19 cellular contexts compared by ENCODE assay signal in the genomic region with DNA sequence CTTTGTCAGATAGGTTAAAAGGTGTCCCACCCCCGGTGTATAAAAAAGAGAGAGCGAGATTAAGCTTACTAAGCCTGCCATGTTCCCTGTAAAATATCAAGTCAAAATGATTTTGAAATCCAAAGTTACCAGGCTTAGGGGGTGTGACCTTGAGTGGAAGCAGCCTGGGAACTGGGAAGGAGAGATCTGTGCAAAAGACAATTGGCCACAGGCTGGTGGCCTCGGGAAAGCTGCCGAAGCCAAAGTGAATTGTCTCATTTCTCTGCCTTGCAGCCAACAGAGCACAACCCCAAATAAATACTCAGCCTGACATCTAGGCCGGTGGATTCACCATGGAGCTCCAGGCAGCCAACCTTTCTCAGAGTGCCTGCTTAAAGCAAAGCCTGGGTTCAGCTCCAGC.
"Had no signal": no experiment of that assay in that cellular context is flagged by ENCODE, and none has a peak within 500 bp of the region (broad histone marks: within the 10 kb centered on the region; RNA-seq: fewer than 3 reads in every experiment).

No MANE protein-coding gene starts in this region.

- H3K4me1 ChIP-seq: parathyroid adenoma, tibial nerve had no signal

- FAIRE-seq: astrocyte had no signal

- H3K27me3 ChIP-seq: tibial nerve had no signal

- H3K27ac ChIP-seq: epithelial cell of prostate, parathyroid adenoma, SK-N-MC, tibial nerve had no signal

- ATAC-seq: activated T-helper 17 cell treated with anti-CD3 and anti-CD28 coated beads, Interleukin-2, amount 50 U/mL, for 72 hours; mucosa of descending colon; naive thymus-derived CD4-positive, alpha-beta T cell had no signal

- DNase-seq: activated CD4-positive, CD25-positive, alpha-beta regulatory T cell treated with anti-CD3 and anti-CD28 coated beads, Interleukin-2, amount 50 U/mL, for 72 hours; activated naive CD4-positive, alpha-beta T cell treated with Interleukin-2 at 50 U/mL for 16 hours; activated T-cell treated with anti-CD3 and anti-CD28 coated beads for 4 hours; effector memory CD4-positive, alpha-beta T cell; mammary epithelial cell; mucosa of descending colon; naive thymus-derived CD4-positive, alpha-beta T cell; stimulated activated CD4-positive, alpha-beta T cell treated with anti-CD3 and anti-CD28 coated beads, Interleukin-15, amount 100 ng/mL, for 24 hours; stimulated activated CD4-positive, alpha-beta T cell treated with anti-CD3 and anti-CD28 coated beads, Interleukin-4, amount 100 ng/mL, for 1 hour; stimulated activated CD8-positive, alpha-beta memory T cell treated with anti-CD3 and anti-CD28 coated beads, Interleukin-4, amount 100 ng/mL, for 48 hours; stimulated activated naive CD4-positive, alpha-beta T cell treated with Interleukin-2 at 50 U/mL for 16 hours; T-helper 9 cell had no signal

- H3K4me3 ChIP-seq: mucosa of descending colon, SK-N-MC, skin epidermis, tibial nerve had no signal

- H3K9me3 ChIP-seq: mucosa of descending colon, tibial nerve had no signal
